ENCODE assay signal across 18 cellular contexts in the genomic region with DNA sequence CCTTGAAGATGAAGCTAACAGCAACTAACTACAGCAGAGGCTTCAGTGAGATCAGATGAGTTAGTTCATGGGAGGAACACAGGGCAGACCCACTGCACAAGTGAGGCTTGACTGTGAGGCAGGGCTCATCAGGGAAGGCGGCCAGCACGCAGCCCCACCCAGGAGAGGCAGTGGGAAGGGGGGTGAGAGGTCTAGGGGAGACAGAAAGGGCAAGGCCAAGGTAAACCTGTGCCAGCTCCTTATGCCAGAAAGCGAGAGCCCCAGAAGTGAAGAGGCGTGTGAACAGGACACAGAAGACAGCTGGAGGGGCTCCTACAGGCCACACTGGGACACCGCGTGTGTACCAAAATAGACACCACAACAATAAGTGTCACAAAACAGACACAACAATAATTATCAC. TPM values are rescaled to one million over a fixed set of nuclear protein-coding genes. Genes with fewer than 3 reads are reported as not detected.
DNase-seq lines count a peak whose midpoint lies in the region; ATAC-seq and TF ChIP-seq lines count a peak whose summit lies in the region.
"Had no signal": no experiment of that assay in that cellular context is flagged by ENCODE, and none has a peak within 500 bp of the region (broad histone marks: within the 10 kb centered on the region; RNA-seq: fewer than 3 reads in every experiment).

No MANE protein-coding gene starts in this region.

- ATAC-seq in stimulated activated naive CD8-positive, alpha-beta T cell treated with anti-CD3 and anti-CD28 coated beads, Interleukin-15, amount 100 ng/mL, for 72 hours: no peak
- no peak for ATAC-seq in HG02798 (IDR thresholded peaks at IDR 0.05; ENCODE audit: poor library complexity, unreplicated experiment)

- no peak overlapping the region for H3K4me3 ChIP-seq in OCI-LY7 (ENCODE audit: low read depth, low read length, poor library complexity, severe bottlenecking)

- no peaks in the 10 kb centered on the region for H3K27me3 Mint-ChIP-seq in Calu3 (ENCODE audit: unreplicated experiment)
- H3K27me3 Mint-ChIP-seq in HFFc6 (ENCODE audit: insufficient read depth): peaks cover 9% of the 10 kb centered on the region
- no peaks in the 10 kb centered on the region for H3K27me3 Mint-ChIP-seq in neural crest cell (ENCODE audit: low read depth)
- H3K27me3 Mint-ChIP-seq in stimulated activated naive CD8-positive, alpha-beta T cell treated with anti-CD3 and anti-CD28 coated beads, Interleukin-15, amount 100 ng/mL, for 72 hours: no peaks in the 10 kb centered on the region
- H3K27me3 Mint-ChIP-seq: CD8-positive, alpha-beta memory T cell had no signal

- H3K27ac ChIP-seq in cingulate gyrus (ENCODE audit: low read depth, low read length) (peak overlapping the region; percentile 13), OCI-LY7 (ENCODE audit: low read depth, low read length, poor library complexity, severe bottlenecking) (no peak overlapping the region)

- H3K9me3 Mint-ChIP-seq in Calu3 (ENCODE audit: low read depth, unreplicated experiment) (no peaks in the 10 kb centered on the region), HFFc6 (no peaks in the 10 kb centered on the region), neural crest cell (no peaks in the 10 kb centered on the region)
- no peaks in the 10 kb centered on the region for H3K9me3 Mint-ChIP-seq in stimulated activated naive CD8-positive, alpha-beta T cell treated with anti-CD3 and anti-CD28 coated beads, Interleukin-15, amount 100 ng/mL, for 72 hours
- H3K9me3 Mint-ChIP-seq: CD8-positive, alpha-beta memory T cell had no signal

- intact Hi-C loops in Calu3 (cut with micrococcal nuclease; ENCODE audit: unreplicated experiment): no loop called here
- intact Hi-C loops in OCI-LY7 (cut with micrococcal nuclease; ENCODE audit: unreplicated experiment): no loop called here

- H3K4me3 Mint-ChIP-seq in Calu3 (ENCODE audit: low read depth, unreplicated experiment) (no peak overlapping the region), HFFc6 (no peak overlapping the region), neural crest cell (no peak overlapping the region)
- H3K4me3 Mint-ChIP-seq in stimulated activated naive CD8-positive, alpha-beta T cell treated with anti-CD3 and anti-CD28 coated beads, Interleukin-15, amount 100 ng/mL, for 72 hours: no peak overlapping the region
- H3K4me3 Mint-ChIP-seq: CD8-positive, alpha-beta memory T cell had no signal

- H3K9me3 ChIP-seq in OCI-LY7 (ENCODE audit: low read length): no peaks in the 10 kb centered on the region

- H3K36me3 ChIP-seq in OCI-LY7 (ENCODE audit: insufficient read depth, low read length): peaks cover 90% of the 10 kb centered on the region

- no peaks in the 10 kb centered on the region for H4K20me1 ChIP-seq in OCI-LY7 (ENCODE audit: insufficient read depth, low read length)

- peaks cover 84% of the 10 kb centered on the region for H3K36me3 Mint-ChIP-seq in Calu3 (ENCODE audit: insufficient read depth, unreplicated experiment)
- peaks cover 78% of the 10 kb centered on the region for H3K36me3 Mint-ChIP-seq in HFFc6 (ENCODE audit: low read depth)
- H3K36me3 Mint-ChIP-seq in neural crest cell (ENCODE audit: low read depth): peaks cover 16% of the 10 kb centered on the region

- no peaks in the 10 kb centered on the region for H3K9me2 ChIP-seq in OCI-LY7 (ENCODE audit: insufficient read depth, low read length)

- POLR2A ChIA-PET in OCI-LY7 (lab: Charles Lee): no interaction called here

- no peaks in the 10 kb centered on the region for H3K4me1 Mint-ChIP-seq in Calu3 (ENCODE audit: low read depth, unreplicated experiment)
- H3K4me1 Mint-ChIP-seq in HFFc6 (ENCODE audit: low read depth): peaks cover 1% of the 10 kb centered on the region; the same call in 1 of the 2 replicates
- no peaks in the 10 kb centered on the region for H3K4me1 Mint-ChIP-seq in neural crest cell
- no peaks in the 10 kb centered on the region for H3K4me1 Mint-ChIP-seq in stimulated activated naive CD8-positive, alpha-beta T cell treated with anti-CD3 and anti-CD28 coated beads, Interleukin-15, amount 100 ng/mL, for 72 hours

- H3K27ac Mint-ChIP-seq in Calu3 (ENCODE audit: unreplicated experiment) (peak overlapping the region; percentile 41), HFFc6 (peak overlapping the region; percentile 55; the same call in 1 of the 2 replicates), neural crest cell (ENCODE audit: unreplicated experiment) (peak overlapping the region; percentile 73)
- peak overlapping the region in 1 of 2 donors; percentile 45 for H3K27ac Mint-ChIP-seq in stimulated activated naive CD8-positive, alpha-beta T cell treated with anti-CD3 and anti-CD28 coated beads, Interleukin-15, amount 100 ng/mL, for 72 hours

- TF ChIP-seq CTCF in Calu3 (IDR thresholded peaks at IDR 0.05; ENCODE audit: unreplicated experiment): peak; percentile 14
- no peak for TF ChIP-seq CTCF in HFFc6 (IDR thresholded peaks at IDR 0.05)
- TF ChIP-seq CTCF in neural crest cell (conservative IDR thresholded peaks at IDR 0.05): no peak
- TF ChIP-seq CTCF in OCI-LY7 (conservative IDR thresholded peaks at IDR 0.05; ENCODE audit: low read length): no peak

- H3K4me1 ChIP-seq in OCI-LY7 (ENCODE audit: insufficient read depth, low read length, poor library complexity, severe bottlenecking): no peaks in the 10 kb centered on the region

- BruUV-seq in Calu3 (replicated peaks; lab: Mats Ljungman, UMichigan): no TSS peak
- no TSS peak for BruUV-seq in OCI-LY7 (replicated peaks; lab: Mats Ljungman, UMichigan)

- DNase-seq in Calu3 (no peak), HFFc6 (no peak), neural crest cell (ENCODE audit: low read depth, low spot score) (no peak), OCI-LY7 (ENCODE audit: low spot score) (no peak)
- DNase-seq in stimulated activated naive CD8-positive, alpha-beta T cell treated with anti-CD3 and anti-CD28 coated beads, Interleukin-15, amount 100 ng/mL, for 72 hours: no peak
- DNase-seq: ACHN, C1 segment of cervical spinal cord, DMS79, KBM-7, NCI-H1105 treated with DMSO at 0.1 percent for 48 hours, NCI-H187, NCI-H2107, NCI-H774, OCI-M1, SHP77 treated with DMSO at 0.1 percent for 48 hours had no signal

- CTCF ChIA-PET in Calu3 (lab: Charles Lee): no interaction called here
- CTCF ChIA-PET in OCI-LY7 (lab: Charles Lee; ENCODE audit: unreplicated experiment): no interaction called here

- no peaks in the 10 kb centered on the region for H3K79me2 ChIP-seq in OCI-LY7 (ENCODE audit: insufficient read depth, low read depth, low read length)

- H3K4me2 ChIP-seq in OCI-LY7 (ENCODE audit: low read length): no peak overlapping the region

- no peak overlapping the region for H2AFZ ChIP-seq in OCI-LY7 (ENCODE audit: low read length)

RNA-seq across cellular contexts. Expression of a gene that starts 48.6 kb away (rescaled TPM):
- total RNA-seq in Calu3 (2022): 7.7 and 8.0 TPM in 2 replicates
- total RNA-seq in HFFc6 (2021; fragmentation: NEBNext Ultra II Directional; extraction: Animal tissue kit (Norgen Biotek cat#: 25700)): 1 to 10 TPM in 4 of 6 experiments, under 1 TPM in 2; 0.80 to 1.4 (median 1.2) TPM
- total RNA-seq in neural crest cell: 3.2 TPM in 2 replicates
- total RNA-seq in OCI-LY7 (2014; rRNA removed; shearing (Covaris generic)): 0.16 TPM in 1 of 2 replicates, not detected in the other
- 0.46 TPM in 1 of 2 replicates, not detected in the other for total RNA-seq in OCI-LY7 (2022)
